Comparison of ENCODE assay signal across 13 cellular contexts in genomic region chr5:121691478-121691877, GRCh38.
DNase-seq lines count a peak whose midpoint lies in the region; ATAC-seq and TF ChIP-seq lines count a peak whose summit lies in the region.
"Had no signal": no experiment of that assay in that cellular context is flagged by ENCODE, and none has a peak within 500 bp of the region (broad histone marks: within the 10 kb centered on the region; RNA-seq: fewer than 3 reads in every experiment).

No MANE protein-coding gene starts in this region.

- ATAC-seq in heart right ventricle (no peak), HG03095 (IDR thresholded peaks at IDR 0.05; ENCODE audit: unreplicated experiment) (no peak)

- H3K9me3 Mint-ChIP-seq in Caco-2 (ENCODE audit: unreplicated experiment) (peaks cover 25% of the 10 kb centered on the region), endodermal cell (peaks cover 9% of the 10 kb centered on the region), mesothelial cell of epicardium (peaks cover 4% of the 10 kb centered on the region)

- peaks cover 14% of the 10 kb centered on the region for H3K4me1 Mint-ChIP-seq in Caco-2 (ENCODE audit: low read depth, unreplicated experiment)
- H3K4me1 Mint-ChIP-seq in endodermal cell: peaks cover 37% of the 10 kb centered on the region
- peaks cover 29% of the 10 kb centered on the region for H3K4me1 Mint-ChIP-seq in mesothelial cell of epicardium

- intact Hi-C loops in Caco-2 (cut with micrococcal nuclease; ENCODE audit: unreplicated experiment): loop anchor here (1.0 kb wide), 4 partner anchors 10 to 345 kb away; no protein-coding TSS in a partner anchor
- intact Hi-C loops in heart right ventricle (cut with DNase I): no loop called here

- H3K27ac ChIP-seq in endodermal cell (ENCODE audit: low read depth, low read length) (no peak overlapping the region), heart right ventricle (no peak overlapping the region)
- H3K27ac ChIP-seq: esophagus muscularis mucosa, tibial artery had no signal

- H3K9ac ChIP-seq in endodermal cell (ENCODE audit: extremely low read depth, low read length, poor library complexity, severe bottlenecking): no peak overlapping the region

- H3K27me3 ChIP-seq in Caco-2 (replicated peaks; ENCODE audit: control insufficient read depth, insufficient read depth, low read length): no peaks in the 10 kb centered on the region
- H3K27me3 ChIP-seq in endodermal cell (ENCODE audit: control insufficient read depth, insufficient read depth, low read length, poor library complexity, severe bottlenecking): no peaks in the 10 kb centered on the region
- H3K27me3 ChIP-seq in heart right ventricle: no peaks in the 10 kb centered on the region
- H3K27me3 ChIP-seq: esophagus muscularis mucosa, tibial artery had no signal

- no peak overlapping the region for H3K4me3 ChIP-seq in Caco-2 (ENCODE audit: low read depth, low read length)
- peak overlapping the region; percentile 57 for H3K4me3 ChIP-seq in endodermal cell (ENCODE audit: low read length)
- H3K4me3 ChIP-seq in heart right ventricle: no peak overlapping the region
- H3K4me3 ChIP-seq: esophagus muscularis mucosa, tibial artery had no signal

- H3K4me3 Mint-ChIP-seq in Caco-2 (ENCODE audit: unreplicated experiment) (peak overlapping the region; percentile 3), endodermal cell (peak overlapping the region; percentile 20), mesothelial cell of epicardium (no peak overlapping the region)
- H3K4me3 Mint-ChIP-seq: activated naive CD8-positive, alpha-beta T cell had no signal

- H3K9me3 ChIP-seq in Caco-2 (0 out of 2 replicates have a peak, but pooled peaks cover 3% of the 10 kb centered on the region), endodermal cell (ENCODE audit: control insufficient read depth, low read length) (peaks cover 9% of the 10 kb centered on the region), heart right ventricle (no peaks in the 10 kb centered on the region)
- H3K9me3 ChIP-seq: esophagus muscularis mucosa, tibial artery had no signal

- H3K27ac Mint-ChIP-seq in Caco-2 (ENCODE audit: unreplicated experiment) (peak overlapping the region; percentile 75), endodermal cell (peak overlapping the region; percentile 83), mesothelial cell of epicardium (peak overlapping the region; percentile 77)
- H3K27ac Mint-ChIP-seq: activated naive CD8-positive, alpha-beta T cell had no signal

- POLR2A ChIA-PET in Caco-2 (lab: Charles Lee): no interaction called here

- no peaks in the 10 kb centered on the region for H3K27me3 Mint-ChIP-seq in Caco-2 (ENCODE audit: insufficient read depth, unreplicated experiment)
- H3K27me3 Mint-ChIP-seq in endodermal cell (ENCODE audit: insufficient read depth): no peaks in the 10 kb centered on the region
- H3K27me3 Mint-ChIP-seq in mesothelial cell of epicardium (ENCODE audit: low read depth): no peaks in the 10 kb centered on the region
- H3K27me3 Mint-ChIP-seq: activated naive CD8-positive, alpha-beta T cell had no signal

- no peak for TF ChIP-seq CTCF in Caco-2 (IDR thresholded peaks at IDR 0.05; ENCODE audit: insufficient read depth in 1 of 2, low read depth in 1 of 2, low read length in 1 of 2, severe bottlenecking in 1 of 2, unreplicated experiment in 1 of 2)
- no peak for TF ChIP-seq CTCF in endodermal cell (conservative IDR thresholded peaks at IDR 0.05)
- TF ChIP-seq CTCF in mesothelial cell of epicardium (IDR thresholded peaks at IDR 0.05; ENCODE audit: unreplicated experiment): no peak
- no peak for TF ChIP-seq CTCF in heart right ventricle (IDR thresholded peaks at IDR 0.05)

- H3K36me3 ChIP-seq in Caco-2 (ENCODE audit: control insufficient read depth, insufficient read depth, low read length) (no peaks in the 10 kb centered on the region), endodermal cell (ENCODE audit: control insufficient read depth, insufficient read depth, low read length) (no peaks in the 10 kb centered on the region), heart right ventricle (no peaks in the 10 kb centered on the region)
- H3K36me3 ChIP-seq: esophagus muscularis mucosa, tibial artery had no signal

- CTCF ChIA-PET in Caco-2 (lab: Charles Lee): no interaction called here

- peaks cover 48% of the 10 kb centered on the region for H3K4me1 ChIP-seq in Caco-2
- peaks cover 14% of the 10 kb centered on the region for H3K4me1 ChIP-seq in endodermal cell (ENCODE audit: control insufficient read depth, insufficient read depth, low read length)
- no peaks in the 10 kb centered on the region for H3K4me1 ChIP-seq in heart right ventricle
- H3K4me1 ChIP-seq: esophagus muscularis mucosa, tibial artery had no signal

- no TSS peak for BruUV-seq in Caco-2 (replicated peaks; lab: Mats Ljungman, UMichigan)

- H3K36me3 Mint-ChIP-seq in Caco-2 (ENCODE audit: insufficient read depth, unreplicated experiment) (peaks cover 8% of the 10 kb centered on the region), endodermal cell (ENCODE audit: low read depth) (no peaks in the 10 kb centered on the region), mesothelial cell of epicardium (peaks cover 2% of the 10 kb centered on the region)
- H3K36me3 Mint-ChIP-seq: activated naive CD8-positive, alpha-beta T cell had no signal

- DNase-seq in Caco-2 (peak; percentile 67 to 72), NCI-H82 (lab: John Stamatoyannopoulos, UW) (peak; percentile 75), endodermal cell (peak; percentile 59), mesothelial cell of epicardium (ENCODE audit: low spot score in 2 of 2, unreplicated experiment in 2 of 2) (no peak), NCI-H128 (lab: John Stamatoyannopoulos, UW; ENCODE audit: unreplicated experiment) (no peak), heart right ventricle (no peak), 8988T (no peak)
- DNase-seq: activated CD8-positive, alpha-beta memory T cell treated with anti-CD3 and anti-CD28 coated beads, Interleukin-2, amount 50 U/mL, for 4 hours; DMS53; tibial artery had no signal

Comparison
In these comparisons a context has a peak if more than half of its experiments do, and no peak if none do; other contexts are left out.
1. DNase-seq: peak in Caco-2 (2 of 2), NCI-H82 (single experiment) and endodermal cell (single experiment); none in mesothelial cell of epicardium (0 of 2), NCI-H128 (single experiment), heart right ventricle (0 of 2) and 8988T (single experiment).
2. Peak in every context shown above with its lines, with median percentiles within 50 percentile points of each other: H3K27ac Mint-ChIP-seq.